25 cellular contexts compared by ENCODE assay signal in genomic region chr4:85644061-85644460, GRCh38.
"Had no signal": no experiment of that assay in that cellular context is flagged by ENCODE, and none has a peak within 500 bp of the region (broad histone marks: within the 10 kb centered on the region; RNA-seq: fewer than 3 reads in every experiment).

No MANE protein-coding gene starts in this region.

- DNase-seq: cortex of kidney; effector memory CD8-positive, alpha-beta T cell; foreskin keratinocyte; heart left ventricle; kidney; mesenchymal stem cell; mucosa of descending colon; naive B cell; pancreas; right cardiac atrium; sigmoid colon; stimulated activated CD4-positive, alpha-beta T cell treated with anti-CD3 and anti-CD28 coated beads, Interleukin-2, amount 100 ng/mL, for 24 hours; stimulated activated CD4-positive, alpha-beta T cell treated with anti-CD3 and anti-CD28 coated beads, Interleukin-4, amount 100 ng/mL, for 24 hours; stimulated activated naive CD4-positive, alpha-beta T cell treated with Interleukin-2 at 50 U/mL for 16 hours; stomach; thyroid gland; trophoblast cell had no signal

- FAIRE-seq: kidney had no signal

- ATAC-seq: effector memory CD8-positive, alpha-beta T cell; foreskin keratinocyte; gastroesophageal sphincter; heart left ventricle; left lobe of liver; mucosa of descending colon; natural killer cell treated with Interleukin-12 subunit alpha and Interleukin-12 subunit beta and Interleukin-15 and Interleukin-18, amount 100 ng/mL, for 72 hours; pancreas; right cardiac atrium; stimulated activated effector memory CD8-positive, alpha-beta T cell treated with anti-CD3 and anti-CD28 coated beads, Interleukin-12 subunit alpha, Interleukin-12 subunit beta, amount 100 ng/mL, for 72 hours had no signal

- H3K9me3 ChIP-seq: gastroesophageal sphincter, heart left ventricle, mucosa of descending colon, neutrophil, pancreas, sigmoid colon, stomach, thyroid gland, vagina had no signal

- H3K4me2 ChIP-seq: hepatocyte had no signal

- H2AFZ ChIP-seq: hepatocyte had no signal

- H3K4me1 ChIP-seq: foreskin keratinocyte, gastroesophageal sphincter, pancreas, sigmoid colon, stomach, thyroid gland, vagina had no signal

- H3K4me3 ChIP-seq: gastroesophageal sphincter, heart left ventricle, hepatocyte, lung, mucosa of descending colon, pancreas, sigmoid colon, stomach, thyroid gland, vagina had no signal

- H3K36me3 ChIP-seq: gastroesophageal sphincter, heart left ventricle, neutrophil, pancreas, sigmoid colon, stomach, thyroid gland, vagina had no signal

- H3K79me2 ChIP-seq: hepatocyte had no signal

- H3K27ac ChIP-seq: foreskin keratinocyte, gastroesophageal sphincter, heart left ventricle, hepatocyte, neutrophil, pancreas, sigmoid colon, stomach, thyroid gland, vagina had no signal

- H3K27me3 ChIP-seq: foreskin keratinocyte, gastroesophageal sphincter, heart left ventricle, hepatocyte, neutrophil, pancreas, sigmoid colon, stomach, thyroid gland, vagina had no signal
